Comparison of ENCODE assay signal across 10 cellular contexts in genomic region chr5:140341591-140341990, GRCh38.
A peak's percentile ranks its signal among the peaks of the same experiment; 100 is the strongest.
DNase-seq lines count a peak whose midpoint lies in the region; ATAC-seq and TF ChIP-seq lines count a peak whose summit lies in the region.
"Had no signal": no experiment of that assay in that cellular context is flagged by ENCODE, and none has a peak within 500 bp of the region (broad histone marks: within the 10 kb centered on the region; RNA-seq: fewer than 3 reads in every experiment).

No MANE protein-coding gene starts in this region.

- DNase-seq in stimulated activated naive CD8-positive, alpha-beta T cell treated with anti-CD3 and anti-CD28 coated beads, Interleukin-15, Interleukin-2, amounts not matched to agents 100 U/mL and 50 U/mL, for 24 hours, result no peak
- peak; percentile 84 for DNase-seq in coronary artery (ENCODE audit: low spot score)
- DNase-seq in middle frontal gyrus (ENCODE audit: extremely low spot score, low spot score), result peak; percentile 63
- DNase-seq in NCI-H1092 treated with DMSO at 0.1 percent for 48 hours (lab: John Stamatoyannopoulos, UW), result no peak
- DNase-seq in activated effector memory CD4-positive, alpha-beta T cell treated with anti-CD3 and anti-CD28 coated beads, Interleukin-2, amount 50 U/mL, for 16 hours, result no peak
- no peak for DNase-seq in NCI-H1105 (lab: John Stamatoyannopoulos, UW)
- DNase-seq: NCI-H1694 treated with DMSO at 0.1 percent for 48 hours had no signal

- peaks cover 56% of the 10 kb centered on the region for H3K4me1 Mint-ChIP-seq in stimulated activated naive CD8-positive, alpha-beta T cell treated with anti-CD3 and anti-CD28 coated beads, Interleukin-15, Interleukin-2, amounts not matched to agents 100 ng/mL and 50 ng/mL, for 24 hours (ENCODE audit: low read depth)

- peak overlapping the region; percentile 47 for H3K4me3 ChIP-seq in coronary artery

- TF ChIP-seq CTCF in coronary artery (IDR thresholded peaks at IDR 0.05), result no peak

- H3K27ac ChIP-seq in coronary artery, result peak overlapping the region; percentile 43 to 80

- H3K9me3 Mint-ChIP-seq in stimulated activated naive CD8-positive, alpha-beta T cell treated with anti-CD3 and anti-CD28 coated beads, Interleukin-15, Interleukin-2, amounts not matched to agents 100 ng/mL and 50 ng/mL, for 24 hours, result no peaks in the 10 kb centered on the region

- ATAC-seq in stimulated activated naive CD8-positive, alpha-beta T cell treated with anti-CD3 and anti-CD28 coated beads, Interleukin-15, Interleukin-2, amounts not matched to agents 100 U/mL and 50 U/mL, for 24 hours, result no peak
- ATAC-seq in HG03432 (IDR thresholded peaks at IDR 0.05; ENCODE audit: unreplicated experiment), result no peak

- H3K36me3 Mint-ChIP-seq in stimulated activated naive CD8-positive, alpha-beta T cell treated with anti-CD3 and anti-CD28 coated beads, Interleukin-15, Interleukin-2, amounts not matched to agents 100 ng/mL and 50 ng/mL, for 24 hours (ENCODE audit: low read depth), result peaks cover 12% of the 10 kb centered on the region

- peak overlapping the region; percentile 84 for H3K4me3 Mint-ChIP-seq in stimulated activated naive CD8-positive, alpha-beta T cell treated with anti-CD3 and anti-CD28 coated beads, Interleukin-15, Interleukin-2, amounts not matched to agents 100 ng/mL and 50 ng/mL, for 24 hours

- H3K27me3 Mint-ChIP-seq in stimulated activated naive CD8-positive, alpha-beta T cell treated with anti-CD3 and anti-CD28 coated beads, Interleukin-15, Interleukin-2, amounts not matched to agents 100 ng/mL and 50 ng/mL, for 24 hours, result no peaks in the 10 kb centered on the region
- H3K27me3 Mint-ChIP-seq: stimulated activated naive B cell treated with anti-CD40 and anti-IgM and Interleukin-4, amounts not matched to agents 10 μg/mL and 1 μg/mL and 100 μg/mL, for 72 hours had no signal

- H3K27ac Mint-ChIP-seq in stimulated activated naive CD8-positive, alpha-beta T cell treated with anti-CD3 and anti-CD28 coated beads, Interleukin-15, Interleukin-2, amounts not matched to agents 100 ng/mL and 50 ng/mL, for 24 hours, result peak overlapping the region; percentile 96

Comparison
In these comparisons a context has a peak if more than half of its experiments do, and no peak if none do; other contexts are left out.
1. DNase-seq: peak in coronary artery (single experiment) and middle frontal gyrus (single experiment); none in stimulated activated naive CD8-positive, alpha-beta T cell treated with anti-CD3 and anti-CD28 coated beads, Interleukin-15, Interleukin-2, amounts not matched to agents 100 U/mL and 50 U/mL, for 24 hours (single experiment), NCI-H1092 treated with DMSO at 0.1 percent for 48 hours (single experiment), activated effector memory CD4-positive, alpha-beta T cell treated with anti-CD3 and anti-CD28 coated beads, Interleukin-2, amount 50 U/mL, for 16 hours (single experiment) and NCI-H1105 (single experiment).